Comparison of ENCODE assay signal across 23 cellular contexts in genomic region chr18:23763343-23763742, GRCh38.
"Had no signal": no experiment of that assay in that cellular context is flagged by ENCODE, and none has a peak within 500 bp of the region (broad histone marks: within the 10 kb centered on the region; RNA-seq: fewer than 3 reads in every experiment).

No MANE protein-coding gene starts in this region.

- H3K27me3 ChIP-seq: colonic mucosa, dorsolateral prefrontal cortex, esophagus squamous epithelium, foreskin keratinocyte, gastrocnemius medialis, gastroesophageal sphincter, heart left ventricle, heart right ventricle had no signal

- H3K27ac ChIP-seq: colonic mucosa, coronary artery, dorsolateral prefrontal cortex, epithelial cell of prostate, esophagus squamous epithelium, foreskin keratinocyte, gastrocnemius medialis, gastroesophageal sphincter, heart left ventricle, heart right ventricle had no signal

- H3K4me3 ChIP-seq: colonic mucosa, coronary artery, dorsolateral prefrontal cortex, esophagus squamous epithelium, gastrocnemius medialis, gastroesophageal sphincter, heart left ventricle, heart right ventricle had no signal

- H3K4me1 ChIP-seq: colonic mucosa, esophagus squamous epithelium, foreskin keratinocyte, gastrocnemius medialis, gastroesophageal sphincter, heart left ventricle, heart right ventricle had no signal

- H3K27me3 Mint-ChIP-seq: dendritic cell treated with granulocyte-macrophage colony-stimulating factor and Interleukin-4, amounts not matched to agents 40 ng/mL and 50 ng/mL, for 4 days had no signal

- DNase-seq: colonic mucosa; cortex of kidney; dermis blood vessel endothelial cell; dorsolateral prefrontal cortex; effector CD4-positive, alpha-beta T cell; effector CD8-positive, alpha-beta T cell; effector memory CD4-positive, alpha-beta T cell; effector memory CD8-positive, alpha-beta T cell; endodermal cell; erythroblast; esophagus squamous epithelium; foreskin fibroblast; foreskin keratinocyte; foreskin melanocyte; gastrocnemius medialis; glutamatergic neuron; head of caudate nucleus; heart left ventricle; heart right ventricle had no signal

- H3K27ac Mint-ChIP-seq: dendritic cell treated with granulocyte-macrophage colony-stimulating factor and Interleukin-4, amounts not matched to agents 40 ng/mL and 50 ng/mL, for 4 days; effector memory CD8-positive, alpha-beta T cell; endodermal cell had no signal

- H3K4me1 Mint-ChIP-seq: endodermal cell had no signal

- H3K9me3 ChIP-seq: colonic mucosa, esophagus squamous epithelium, gastrocnemius medialis had no signal

- H3K4me3 Mint-ChIP-seq: dendritic cell treated with granulocyte-macrophage colony-stimulating factor and Interleukin-4, amounts not matched to agents 40 ng/mL and 50 ng/mL, for 4 days; effector memory CD8-positive, alpha-beta T cell; endodermal cell had no signal

- H3K36me3 ChIP-seq: colonic mucosa, gastrocnemius medialis had no signal
